8 cellular contexts compared by ENCODE assay signal in the genomic region with DNA sequence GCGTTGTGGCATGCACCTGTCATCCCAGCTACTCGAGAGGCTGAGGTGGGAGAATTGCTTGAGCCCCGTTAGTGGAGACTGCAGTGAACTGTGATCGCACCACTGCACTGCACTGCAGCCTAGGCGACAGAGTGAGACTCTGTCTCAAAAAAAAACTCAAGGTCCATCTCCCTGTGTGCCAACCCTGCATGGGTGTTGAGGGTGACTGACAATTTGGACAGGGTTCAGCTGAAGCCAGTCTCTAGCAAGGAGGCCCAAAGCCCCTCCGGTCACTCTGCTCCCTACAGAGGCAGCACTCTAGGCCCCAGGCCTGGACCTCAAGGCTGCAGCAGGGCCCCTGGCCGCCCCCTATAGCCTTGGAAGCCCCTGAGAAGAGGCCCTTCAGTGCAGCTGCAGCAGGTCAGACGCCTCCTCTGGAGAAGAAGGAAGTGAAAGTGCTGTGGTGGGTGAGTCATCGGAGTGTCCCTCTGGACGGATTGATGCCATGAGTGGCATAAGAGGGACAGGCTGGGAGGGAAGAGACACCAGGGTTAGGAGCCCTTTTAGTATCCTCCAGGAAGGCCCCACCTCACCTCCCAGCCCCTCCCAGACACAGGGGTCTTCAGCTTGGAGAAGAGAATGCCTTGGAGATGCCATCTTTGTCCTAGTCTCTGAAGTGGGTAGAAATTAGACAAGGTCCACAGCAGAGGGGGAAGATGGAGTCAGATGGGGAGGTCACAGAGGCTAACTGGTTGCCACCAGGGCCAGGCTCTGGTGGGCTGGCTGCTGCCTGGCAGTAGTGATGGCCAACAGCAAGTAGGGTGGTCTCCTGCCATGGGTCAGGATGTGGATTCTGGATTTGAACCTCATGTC. TPM values are rescaled to one million over a fixed set of nuclear protein-coding genes. Genes with fewer than 3 reads are reported as not detected.
DNase-seq lines count a peak whose midpoint lies in the region; ATAC-seq and TF ChIP-seq lines count a peak whose summit lies in the region.

No MANE protein-coding gene starts in this region.

- no peaks in the 10 kb centered on the region for H4K20me1 ChIP-seq in mammary epithelial cell (ENCODE audit: insufficient read depth, low read length)

- WGBS in mammary epithelial cell (ENCODE audit: low coverage, missing lambda C conversion rate), result 73% methylated on average over 5 of the region's 10 CpGs

- H3K79me2 ChIP-seq in mammary epithelial cell (ENCODE audit: insufficient read depth, low read length), result no peaks in the 10 kb centered on the region

- no peaks in the 10 kb centered on the region for H3K36me3 ChIP-seq in Peyer's patch
- no peaks in the 10 kb centered on the region for H3K36me3 ChIP-seq in mammary epithelial cell (ENCODE audit: insufficient read depth, low read length)

- H2AFZ ChIP-seq in mammary epithelial cell (ENCODE audit: low read depth, low read length), result no peak overlapping the region

- TF ChIP-seq POLR2A in Peyer's patch (IDR thresholded peaks at IDR 0.05), result no peak

- no peak overlapping the region for H3K4me2 ChIP-seq in mammary epithelial cell (ENCODE audit: insufficient read depth, low read depth, low read length)

- DNase-seq in Ammon's horn (ENCODE audit: low spot score) (peak; percentile 71), Peyer's patch (peak; percentile 70 to 93 (median 81)), mammary epithelial cell (peak; percentile 58), midbrain (lab: John Stamatoyannopoulos, UW) (peak; percentile 4), T1000 (lab: John Stamatoyannopoulos, UW) (no peak), dedifferentiated amniotic fluid mesenchymal stem cell (ENCODE audit: extremely low spot score) (no peak)

- dilution Hi-C loops in mammary epithelial cell (cut with HindIII; ENCODE audit: low sequenced_read_pairs), result no loop called here

- peak in 3 of 6 experiments; percentile 20 to 27 (median 25) for TF ChIP-seq CTCF in Peyer's patch (IDR thresholded peaks at IDR 0.05)
- TF ChIP-seq CTCF in mammary epithelial cell (conservative IDR thresholded peaks at IDR 0.05 in 1 of 2, IDR thresholded peaks at IDR 0.05 in 1 of 2; ENCODE audit: extremely low read depth in 1 of 2, insufficient read depth in 1 of 2, low read depth in 1 of 2, low read length in 2 of 2), result no peak

- in situ Hi-C loops in mammary epithelial cell (cut with MboI; ENCODE audit: low sequenced_read_pairs in 2 of 2), result no loop called here

- H3K4me1 ChIP-seq in Peyer's patch (peaks cover 11 to 65% (median 32%) of the 10 kb centered on the region in 4 donors), mammary epithelial cell (ENCODE audit: insufficient read depth, low read length) (no peaks in the 10 kb centered on the region)

- H3K9me3 ChIP-seq in Peyer's patch (no peaks in the 10 kb centered on the region), mammary epithelial cell (replicated peaks; ENCODE audit: insufficient read depth, low read length) (no peaks in the 10 kb centered on the region)

- CTCF ChIA-PET in mammary epithelial cell (lab: Charles Lee; ENCODE audit: low non-redundant PET), result no interaction called here

- no TSS peak for BruUV-seq in mammary epithelial cell (replicated peaks; lab: Mats Ljungman, UMichigan)

- H3K4me3 ChIP-seq in Peyer's patch (no peak overlapping the region), mammary epithelial cell (replicated peaks in 1 of 3; ENCODE audit: insufficient read depth in 1 of 3, low read depth in 2 of 3, low read length in 3 of 3) (no peak overlapping the region)

- H3K27me3 ChIP-seq in Peyer's patch (no peaks in the 10 kb centered on the region), mammary epithelial cell (ENCODE audit: insufficient read depth, low read length) (no peaks in the 10 kb centered on the region)

- intact Hi-C loops in mammary epithelial cell (cut with micrococcal nuclease), result no loop called here

- no peak overlapping the region for H3K9ac ChIP-seq in mammary epithelial cell (ENCODE audit: insufficient read depth, low read length)

- ATAC-seq in GM19035 (IDR thresholded peaks at IDR 0.05; ENCODE audit: unreplicated experiment), result peak; percentile 60
- ATAC-seq in HG03097 (IDR thresholded peaks at IDR 0.05; ENCODE audit: low FRiP score, unreplicated experiment), result peak; percentile 36

- H3K27ac ChIP-seq in Peyer's patch (peak overlapping the region; percentile 27 to 74 (median 61)), mammary epithelial cell (ENCODE audit: insufficient read depth, low read depth, low read length) (no peak overlapping the region)

RNA-seq across cellular contexts. Expression of a gene that starts 39.1 kb away (rescaled TPM):
- total RNA-seq in Peyer's patch (10 to 100 TPM; 38.4 to 77.6 (median 46.9) TPM), mammary epithelial cell (10 to 100 TPM; 41.3 to 41.7 TPM)
- polyA plus RNA-seq in mammary epithelial cell, result 50.6 TPM
- polyA minus RNA-seq in mammary epithelial cell, result 68.8 TPM

Comparison
In these comparisons a context has a peak if more than half of its experiments do, and no peak if none do; other contexts are left out.
1. DNase-seq: peak in Ammon's horn (single experiment), Peyer's patch (3 of 3), mammary epithelial cell (single experiment) and midbrain (single experiment); none in T1000 (single experiment) and dedifferentiated amniotic fluid mesenchymal stem cell (single experiment).